In genomic region chrX:107119281-107119680, GRCh38 we compare ENCODE assay signal across 8 cellular contexts. TPM values are rescaled to one million over a fixed set of nuclear protein-coding genes. Genes with fewer than 3 reads are reported as not detected.
DNase-seq lines count a peak whose midpoint lies in the region; ATAC-seq and TF ChIP-seq lines count a peak whose summit lies in the region.

No MANE protein-coding gene starts in this region.

- H3K4me3 ChIP-seq in Caco-2 (ENCODE audit: low read depth, low read length) = peak overlapping the region; percentile 64; the same call in 1 of the 2 replicates
- peak overlapping the region; percentile 54 for H3K4me3 ChIP-seq in colonic mucosa

- H3K36me3 ChIP-seq in Caco-2 (ENCODE audit: control insufficient read depth, insufficient read depth, low read length) (no peaks in the 10 kb centered on the region), colonic mucosa (no peaks in the 10 kb centered on the region)

- CTCF ChIA-PET in Caco-2 (lab: Charles Lee) = no interaction called here

- TF ChIP-seq CTCF in Caco-2 (IDR thresholded peaks at IDR 0.05; ENCODE audit: insufficient read depth in 1 of 2, low read depth in 1 of 2, low read length in 1 of 2, severe bottlenecking in 1 of 2, unreplicated experiment in 1 of 2) (no peak), colonic mucosa (IDR thresholded peaks at IDR 0.05) (no peak), neural crest cell (conservative IDR thresholded peaks at IDR 0.05) (no peak)

- no peaks in the 10 kb centered on the region for H3K4me1 ChIP-seq in Caco-2
- no peaks in the 10 kb centered on the region for H3K4me1 ChIP-seq in colonic mucosa

- no peak for ATAC-seq in HG02678 (IDR thresholded peaks at IDR 0.05; ENCODE audit: unreplicated experiment)
- ATAC-seq in GM21526 (IDR thresholded peaks at IDR 0.05; ENCODE audit: low FRiP score, unreplicated experiment) = no peak
- ATAC-seq in GM18873 (IDR thresholded peaks at IDR 0.05; ENCODE audit: low FRiP score, unreplicated experiment) = no peak

- H3K27ac ChIP-seq in colonic mucosa = no peak overlapping the region

- H3K27ac Mint-ChIP-seq in Caco-2 (ENCODE audit: unreplicated experiment) (no peak overlapping the region), neural crest cell (ENCODE audit: unreplicated experiment) (no peak overlapping the region)

- BruUV-seq in Caco-2 (replicated peaks; lab: Mats Ljungman, UMichigan) = no TSS peak

- intact Hi-C loops in Caco-2 (cut with micrococcal nuclease; ENCODE audit: unreplicated experiment) = loop anchor here (5.0 to 10.0 kb wide), 2 partner anchors 86 to 122 kb away; partner anchors contain the start of genes DNAAF6 and NUP62CL
- intact Hi-C loops in colonic mucosa (cut with DNase I) = no loop called here
- intact Hi-C loops in posterior cingulate gyrus (cut with DNase I) = no loop called here

- H3K36me3 Mint-ChIP-seq in Caco-2 (ENCODE audit: insufficient read depth, unreplicated experiment) = peaks cover 12% of the 10 kb centered on the region
- peaks cover 9% of the 10 kb centered on the region for H3K36me3 Mint-ChIP-seq in neural crest cell (ENCODE audit: low read depth)

- H3K4me3 Mint-ChIP-seq in Caco-2 (ENCODE audit: unreplicated experiment) = peak overlapping the region; percentile 99
- H3K4me3 Mint-ChIP-seq in neural crest cell = peak overlapping the region; percentile 100

- no peak overlapping the region for H3K9ac ChIP-seq in colonic mucosa (ENCODE audit: low read depth in 2 of 2, low read length in 2 of 2)

- H3K9me3 ChIP-seq in Caco-2 (no peaks in the 10 kb centered on the region), colonic mucosa (no peaks in the 10 kb centered on the region)

- H3K27me3 Mint-ChIP-seq in Caco-2 (ENCODE audit: insufficient read depth, unreplicated experiment) (no peaks in the 10 kb centered on the region), neural crest cell (ENCODE audit: low read depth) (no peaks in the 10 kb centered on the region)

- H3K9me3 Mint-ChIP-seq in Caco-2 (ENCODE audit: unreplicated experiment) = no peaks in the 10 kb centered on the region
- peaks cover 2% of the 10 kb centered on the region for H3K9me3 Mint-ChIP-seq in neural crest cell

- H3K27me3 ChIP-seq in Caco-2 (replicated peaks; ENCODE audit: control insufficient read depth, insufficient read depth, low read length) = no peaks in the 10 kb centered on the region
- H3K27me3 ChIP-seq in colonic mucosa = no peaks in the 10 kb centered on the region

- H3K4me1 Mint-ChIP-seq in Caco-2 (ENCODE audit: low read depth, unreplicated experiment) = peaks cover 11% of the 10 kb centered on the region
- peaks cover 14% of the 10 kb centered on the region for H3K4me1 Mint-ChIP-seq in neural crest cell

- DNase-seq in Caco-2 (no peak), M059J (ENCODE audit: low read depth) (peak; percentile 14), colonic mucosa (no peak), neural crest cell (ENCODE audit: low read depth, low spot score) (no peak), posterior cingulate gyrus (no peak)

- POLR2A ChIA-PET in Caco-2 (lab: Charles Lee) = no interaction called here

RNA-seq across cellular contexts. Expression of gene RBM41, which starts 0.7 kb away (rescaled TPM):
- total RNA-seq in Caco-2 (2022) (11.8 and 16.3 TPM in 2 replicates), colonic mucosa (10 to 100 TPM; 14.3 to 21.9 TPM), neural crest cell (15.8 and 22.4 TPM in 2 replicates)
- 10.4 and 11.3 TPM in 2 replicates for total RNA-seq in M059J (2014; rRNA removed; shearing (Covaris generic))
